Comparison of ENCODE assay signal across 16 cellular contexts in the genomic region with DNA sequence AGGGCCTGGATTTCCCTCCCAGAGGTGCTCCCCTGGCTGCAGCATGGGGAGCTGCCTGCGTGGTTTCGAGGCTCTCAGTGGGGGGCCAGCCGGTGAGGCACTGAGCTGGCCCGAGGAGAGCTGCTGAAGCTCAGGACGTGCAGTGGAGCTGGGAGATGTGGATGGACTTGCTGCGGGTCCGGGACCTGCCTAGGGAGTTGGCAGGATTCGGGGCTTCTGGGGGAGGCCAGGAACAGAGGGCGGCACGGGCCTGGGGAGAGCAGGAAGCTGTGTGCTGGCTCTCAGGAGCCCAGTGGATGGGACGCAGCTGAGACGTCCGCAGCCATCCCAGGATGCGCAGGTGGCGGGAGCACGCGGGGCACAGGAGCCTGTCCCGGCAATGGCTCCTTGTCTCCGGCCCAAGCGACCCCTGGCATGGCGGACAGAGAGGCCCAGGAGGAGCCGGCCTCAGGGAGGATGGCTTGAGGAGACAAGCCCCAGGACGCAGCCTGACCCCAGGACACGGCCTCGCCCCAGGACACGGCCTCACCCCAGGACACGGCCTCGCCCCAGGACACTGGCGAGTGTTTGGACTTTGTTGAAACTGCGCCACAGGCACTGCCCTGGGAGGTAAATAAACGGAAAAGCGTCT.
DNase-seq lines count a peak whose midpoint lies in the region; ATAC-seq, FAIRE-seq and TF ChIP-seq lines count a peak whose summit lies in the region.
"Had no signal": no experiment of that assay in that cellular context is flagged by ENCODE, and none has a peak within 500 bp of the region (broad histone marks: within the 10 kb centered on the region; RNA-seq: fewer than 3 reads in every experiment).

No MANE protein-coding gene starts in this region.

- H3K27me3 Mint-ChIP-seq in dendritic cell treated with granulocyte-macrophage colony-stimulating factor and Interleukin-4, amounts not matched to agents 40 ng/mL and 50 ng/mL, for 4 days, result peaks cover 16% of the 10 kb centered on the region
- H3K27me3 Mint-ChIP-seq in stimulated activated naive B cell treated with anti-CD40 and anti-IgM and Interleukin-4, amounts not matched to agents 10 μg/mL and 1 μg/mL and 100 μg/mL, for 72 hours, result no peaks in the 10 kb centered on the region

- no peak overlapping the region for H3K4me3 Mint-ChIP-seq in dendritic cell treated with granulocyte-macrophage colony-stimulating factor and Interleukin-4, amounts not matched to agents 40 ng/mL and 50 ng/mL, for 4 days
- H3K4me3 Mint-ChIP-seq in stimulated activated naive B cell treated with anti-CD40 and anti-IgM and Interleukin-4, amounts not matched to agents 10 μg/mL and 1 μg/mL and 100 μg/mL, for 72 hours, result no peak overlapping the region
- H3K4me3 Mint-ChIP-seq: nephron had no signal

- no peak for TF ChIP-seq POLR2A in GM12892 (IDR thresholded peaks at IDR 0.05; ENCODE audit: low read depth, low read length)

- H3K4me1 Mint-ChIP-seq in dendritic cell treated with granulocyte-macrophage colony-stimulating factor and Interleukin-4, amounts not matched to agents 40 ng/mL and 50 ng/mL, for 4 days (ENCODE audit: low read depth), result peaks cover 35% of the 10 kb centered on the region
- H3K4me1 Mint-ChIP-seq in stimulated activated naive B cell treated with anti-CD40 and anti-IgM and Interleukin-4, amounts not matched to agents 10 μg/mL and 1 μg/mL and 100 μg/mL, for 72 hours, result peaks cover 34 to 45% of the 10 kb centered on the region in 2 donors

- H3K9me3 ChIP-seq in NT2/D1 (ENCODE audit: insufficient read depth, low read length), result no peaks in the 10 kb centered on the region; the same call in 1 of the 2 replicates
- H3K9me3 ChIP-seq: esophagus squamous epithelium had no signal

- H3K27me3 ChIP-seq in NT2/D1 (ENCODE audit: insufficient read depth, insufficient read length), result no peaks in the 10 kb centered on the region

- no peak for FAIRE-seq in GM12892 (lab: Jason Lieb, UNC)
- FAIRE-seq: colon, K562 had no signal

- peaks cover 50% of the 10 kb centered on the region for H3K36me3 Mint-ChIP-seq in dendritic cell treated with granulocyte-macrophage colony-stimulating factor and Interleukin-4, amounts not matched to agents 40 ng/mL and 50 ng/mL, for 4 days (ENCODE audit: low read depth)
- peaks cover 46 to 71% of the 10 kb centered on the region in 2 donors for H3K36me3 Mint-ChIP-seq in stimulated activated naive B cell treated with anti-CD40 and anti-IgM and Interleukin-4, amounts not matched to agents 10 μg/mL and 1 μg/mL and 100 μg/mL, for 72 hours

- peak overlapping the region; percentile 18 for H3K9ac ChIP-seq in NT2/D1 (ENCODE audit: insufficient read length, low read depth)

- no peak overlapping the region for H3K4me3 ChIP-seq in NT2/D1 (ENCODE audit: insufficient read length, low read depth)
- H3K4me3 ChIP-seq: esophagus squamous epithelium, hepatocyte, K562 had no signal

- ATAC-seq in stimulated activated naive B cell treated with anti-CD40 and anti-IgM and Interleukin-4, amounts not matched to agents 10 μg/mL and 1 μg/mL and 100 μg/mL, for 72 hours (replicated peaks), result no peak
- ATAC-seq: K562 had no signal

- no peaks in the 10 kb centered on the region for H3K9me3 Mint-ChIP-seq in dendritic cell treated with granulocyte-macrophage colony-stimulating factor and Interleukin-4, amounts not matched to agents 40 ng/mL and 50 ng/mL, for 4 days
- H3K9me3 Mint-ChIP-seq in stimulated activated naive B cell treated with anti-CD40 and anti-IgM and Interleukin-4, amounts not matched to agents 10 μg/mL and 1 μg/mL and 100 μg/mL, for 72 hours, result peaks cover 0 to 3% of the 10 kb centered on the region in 2 donors
- H3K9me3 Mint-ChIP-seq: nephron had no signal

- DNase-seq in activated gamma-delta T cell treated with Interleukin-2 at 50 U/mL for 16 hours (peak; percentile 2), activated gamma-delta T cell (lab: John Stamatoyannopoulos, UW) (no peak), NT2/D1 (ENCODE audit: low read depth, low spot score) (no peak), NOMO-1 treated with DMSO at 0.1 percent for 48 hours (lab: John Stamatoyannopoulos, UW; ENCODE audit: unreplicated experiment) (no peak), GM12892 (ENCODE audit: insufficient read length) (no peak), cortex of kidney (lab: John Stamatoyannopoulos, UW) (no peak)
- DNase-seq in stimulated activated naive B cell treated with anti-CD40 and anti-IgM and Interleukin-4, amounts not matched to agents 10 μg/mL and 1 μg/mL and 100 μg/mL, for 72 hours, result no peak
- DNase-seq: Calu3, esophagus squamous epithelium, NCI-H1417, NCI-H446 treated with DMSO at 0.1 percent for 48 hours had no signal

- peaks cover 14% of the 10 kb centered on the region for H3K36me3 ChIP-seq in NT2/D1 (ENCODE audit: insufficient read depth, insufficient read length, low read length)

- peaks cover 11% of the 10 kb centered on the region for H3K4me1 ChIP-seq in NT2/D1 (ENCODE audit: insufficient read depth, insufficient read length)

- intact Hi-C loops in dendritic cell treated with granulocyte-macrophage colony-stimulating factor and Interleukin-4, amounts not matched to agents 40 ng/mL and 50 ng/mL, for 4 days (cut with micrococcal nuclease), result no loop called here

- H3K27ac Mint-ChIP-seq in dendritic cell treated with granulocyte-macrophage colony-stimulating factor and Interleukin-4, amounts not matched to agents 40 ng/mL and 50 ng/mL, for 4 days, result peak overlapping the region; percentile 57
- peak overlapping the region; percentile 56 for H3K27ac Mint-ChIP-seq in stimulated activated naive B cell treated with anti-CD40 and anti-IgM and Interleukin-4, amounts not matched to agents 10 μg/mL and 1 μg/mL and 100 μg/mL, for 72 hours
- H3K27ac Mint-ChIP-seq: nephron had no signal
